ENCODE assay signal across 27 cellular contexts in genomic region chr4:103364066-103364465, GRCh38.
"Had no signal": no experiment of that assay in that cellular context is flagged by ENCODE, and none has a peak within 500 bp of the region (broad histone marks: within the 10 kb centered on the region; RNA-seq: fewer than 3 reads in every experiment).

No MANE protein-coding gene starts in this region.

- H3K36me3 ChIP-seq: cardiac muscle cell, esophagus squamous epithelium, gastrocnemius medialis, left lung, thyroid gland, upper lobe of right lung had no signal

- H3K9me3 ChIP-seq: gastrocnemius medialis, thyroid gland had no signal

- H3K4me3 ChIP-seq: cardiac muscle cell, esophagus squamous epithelium, gastrocnemius medialis, left lung, lung, thyroid gland, upper lobe of right lung had no signal

- H3K36me3 Mint-ChIP-seq: activated CD8-positive, alpha-beta memory T cell treated with anti-CD3 and anti-CD28 coated beads, Interleukin-2, amount 10 ng/mL, durations not matched to agents 7 days and 5 days; activated naive CD4-positive, alpha-beta T cell treated with anti-CD3 and anti-CD28 coated beads, Interleukin-2, amount 10 ng/mL, durations not matched to agents 7 days and 5 days; natural killer cell had no signal

- H3K27me3 Mint-ChIP-seq: activated CD4-positive, alpha-beta T cell treated with anti-CD3 and anti-CD28 coated beads, Interleukin-2, amount 10 ng/mL, durations not matched to agents 7 days and 5 days; activated CD8-positive, alpha-beta memory T cell treated with anti-CD3 and anti-CD28 coated beads, Interleukin-2, amount 10 ng/mL, durations not matched to agents 7 days and 5 days; activated CD8-positive, alpha-beta T cell treated with anti-CD3 and anti-CD28 coated beads for 36 hours; activated naive CD4-positive, alpha-beta T cell treated with anti-CD3 and anti-CD28 coated beads, Interleukin-2, amount 10 ng/mL, durations not matched to agents 7 days and 5 days had no signal

- H3K27ac ChIP-seq: cardiac muscle cell, esophagus squamous epithelium, gastrocnemius medialis, left lung, thyroid gland, upper lobe of right lung, VCaP had no signal

- DNase-seq: activated CD4-positive, alpha-beta T cell treated with anti-CD3 and anti-CD28 coated beads, Interleukin-2, amount 10 ng/mL, durations not matched to agents 7 days and 5 days; activated CD4-positive, CD25-positive, alpha-beta regulatory T cell treated with anti-CD3 and anti-CD28 coated beads, Interleukin-2, amount 50 U/mL, for 72 hours; activated CD8-positive, alpha-beta memory T cell treated with anti-CD3 and anti-CD28 coated beads, Interleukin-2, amount 10 ng/mL, durations not matched to agents 7 days and 5 days; activated CD8-positive, alpha-beta T cell treated with anti-CD3 and anti-CD28 coated beads for 36 hours; activated effector memory CD4-positive, alpha-beta T cell treated with anti-CD3 and anti-CD28 coated beads, Interleukin-2, amount 50 U/mL, for 16 hours; activated naive CD4-positive, alpha-beta T cell treated with anti-CD3 and anti-CD28 coated beads, Interleukin-2, amount 10 ng/mL, durations not matched to agents 7 days and 5 days; activated T-cell treated with anti-CD3 and anti-CD28 coated beads for 4 hours; amygdala; effector memory CD4-positive, alpha-beta T cell; esophagus squamous epithelium; gastrocnemius medialis; hippocampal formation; kidney glomerular epithelial cell; left lung; natural killer cell; nucleus accumbens; posterior cingulate gyrus; stimulated activated CD4-positive, alpha-beta T cell treated with anti-CD3 and anti-CD28 coated beads, Interleukin-2, amount 100 ng/mL, for 48 hours; stimulated activated CD8-positive, alpha-beta memory T cell treated with anti-CD3 and anti-CD28 coated beads, Interleukin-4, amount 100 ng/mL, for 48 hours; stimulated activated naive CD4-positive, alpha-beta T cell; thyroid gland; upper lobe of right lung had no signal

- ATAC-seq: activated CD8-positive, alpha-beta memory T cell treated with anti-CD3 and anti-CD28 coated beads, Interleukin-2, amount 10 ng/mL, durations not matched to agents 7 days and 5 days; activated CD8-positive, alpha-beta T cell treated with anti-CD3 and anti-CD28 coated beads for 36 hours; gastrocnemius medialis; left lung; natural killer cell; sciatic nerve; upper lobe of right lung had no signal

- H3K27me3 ChIP-seq: cardiac muscle cell, esophagus squamous epithelium, gastrocnemius medialis, left lung, thyroid gland, upper lobe of right lung had no signal

- H3K4me1 ChIP-seq: esophagus squamous epithelium, gastrocnemius medialis, left lung, thyroid gland, upper lobe of right lung had no signal

- H3K4me1 Mint-ChIP-seq: activated CD4-positive, alpha-beta T cell treated with anti-CD3 and anti-CD28 coated beads, Interleukin-2, amount 10 ng/mL, durations not matched to agents 7 days and 5 days; activated CD8-positive, alpha-beta memory T cell treated with anti-CD3 and anti-CD28 coated beads, Interleukin-2, amount 10 ng/mL, durations not matched to agents 7 days and 5 days; activated naive CD4-positive, alpha-beta T cell treated with anti-CD3 and anti-CD28 coated beads, Interleukin-2, amount 10 ng/mL, durations not matched to agents 7 days and 5 days; mesothelial cell of epicardium; natural killer cell had no signal

- H3K4me3 Mint-ChIP-seq: activated CD4-positive, alpha-beta T cell treated with anti-CD3 and anti-CD28 coated beads, Interleukin-2, amount 10 ng/mL, durations not matched to agents 7 days and 5 days; activated CD8-positive, alpha-beta memory T cell treated with anti-CD3 and anti-CD28 coated beads, Interleukin-2, amount 10 ng/mL, durations not matched to agents 7 days and 5 days; activated CD8-positive, alpha-beta T cell treated with anti-CD3 and anti-CD28 coated beads for 36 hours; activated naive CD4-positive, alpha-beta T cell treated with anti-CD3 and anti-CD28 coated beads, Interleukin-2, amount 10 ng/mL, durations not matched to agents 7 days and 5 days; mesothelial cell of epicardium; natural killer cell had no signal

- H3K27ac Mint-ChIP-seq: activated CD4-positive, alpha-beta T cell treated with anti-CD3 and anti-CD28 coated beads, Interleukin-2, amount 10 ng/mL, durations not matched to agents 7 days and 5 days; activated CD8-positive, alpha-beta memory T cell treated with anti-CD3 and anti-CD28 coated beads, Interleukin-2, amount 10 ng/mL, durations not matched to agents 7 days and 5 days; activated CD8-positive, alpha-beta T cell treated with anti-CD3 and anti-CD28 coated beads for 36 hours; activated naive CD4-positive, alpha-beta T cell treated with anti-CD3 and anti-CD28 coated beads, Interleukin-2, amount 10 ng/mL, durations not matched to agents 7 days and 5 days; mesothelial cell of epicardium; natural killer cell had no signal
